In genomic region chr1:6799499-6799898, GRCh38 we compare ENCODE assay signal across 23 cellular contexts. TPM values are rescaled to one million over a fixed set of nuclear protein-coding genes. Genes with fewer than 3 reads are reported as not detected.
A peak's percentile ranks its signal among the peaks of the same experiment; 100 is the strongest.
DNase-seq lines count a peak whose midpoint lies in the region; ATAC-seq, FAIRE-seq and TF ChIP-seq lines count a peak whose summit lies in the region.
"Had no signal": no experiment of that assay in that cellular context is flagged by ENCODE, and none has a peak within 500 bp of the region (broad histone marks: within the 10 kb centered on the region; RNA-seq: fewer than 3 reads in every experiment).

No MANE protein-coding gene starts in this region.

- peak overlapping the region; percentile 71; the same call in 1 of the 3 replicates for H2BK15ac ChIP-seq in IMR-90 (ENCODE audit: low read depth, low read length)

- TF ChIP-seq POLR2A in IMR-90 (IDR thresholded peaks at IDR 0.05; ENCODE audit: low read depth, low read length), result no peak

- H3K36me3 ChIP-seq in IMR-90 (ENCODE audit: control insufficient read depth, insufficient read depth, low read length) (no peaks in the 10 kb centered on the region; the same call in 1 of the 2 replicates), small intestine (ENCODE audit: control insufficient read depth in 2 of 2, insufficient read depth in 2 of 2, low read length in 2 of 2) (no peaks in the 10 kb centered on the region)
- H3K36me3 ChIP-seq: BE2C had no signal

- no peak for TF ChIP-seq RAD21 in IMR-90 (IDR thresholded peaks at IDR 0.05; ENCODE audit: low read length)

- no peak for FAIRE-seq in small intestine (lab: Jason Lieb, UNC)
- FAIRE-seq: A204.1, G401.6, GM12891, HTR-8/SVneo had no signal

- POLR2A ChIA-PET in IMR-90 (lab: Charles Lee; ENCODE audit: unreplicated experiment), result no interaction called here

- no peak overlapping the region for H2AFZ ChIP-seq in IMR-90 (replicated peaks; ENCODE audit: low read length, poor library complexity)

- no peak overlapping the region for H3K9ac ChIP-seq in IMR-90 (ENCODE audit: low read depth, low read length)

- peak overlapping the region; percentile 83 for H2BK5ac ChIP-seq in IMR-90 (ENCODE audit: low read depth, low read length, poor library complexity, severe bottlenecking)

- H3K27ac ChIP-seq in IMR-90 (ENCODE audit: insufficient read depth, low read length) (peak overlapping the region; percentile 61; the same call in 1 of the 2 replicates), coronary artery (peak overlapping the region; percentile 21 to 53), small intestine (ENCODE audit: low read depth in 1 of 2, low read length in 1 of 2) (peak overlapping the region in 1 of 2 donors; percentile 30)

- H3K27me3 ChIP-seq in IMR-90 (ENCODE audit: control insufficient read depth, insufficient read depth, low read length) (no peaks in the 10 kb centered on the region), small intestine (ENCODE audit: control insufficient read depth in 2 of 2, insufficient read depth in 2 of 2, low read length in 2 of 2) (no peaks in the 10 kb centered on the region)
- H3K27me3 ChIP-seq: BE2C had no signal

- H3K4ac ChIP-seq in IMR-90 (ENCODE audit: low read depth, low read length), result peak overlapping the region; percentile 42

- WGBS in IMR-90 (ENCODE audit: extremely low coverage in 2 of 2, insufficient read length in 1 of 2), 2 experiments, result no CpG with 5 or more reads among the region's 4 CpGs
- 22 to 72% (median 37%) methylated on average over 4 of the region's 4 CpGs for WGBS in small intestine, 3 donors

- H4K5ac ChIP-seq in IMR-90 (ENCODE audit: low read depth, low read length), result peak overlapping the region; percentile 64

- H4K20me1 ChIP-seq in IMR-90 (ENCODE audit: insufficient read depth, low read length), result 0 out of 2 replicates have a peak, but pooled peaks cover 5% of the 10 kb centered on the region

- H4K91ac ChIP-seq in IMR-90 (ENCODE audit: insufficient read depth, low read depth, low read length), result peak overlapping the region; percentile 30; the same call in 1 of the 2 replicates

- peak overlapping the region; percentile 4; the same call in 1 of the 2 replicates for H3K23ac ChIP-seq in IMR-90 (ENCODE audit: low read depth, low read length)

- no peak overlapping the region for H2AK9ac ChIP-seq in IMR-90 (replicated peaks; ENCODE audit: low read depth, low read length, poor library complexity)

- dilution Hi-C loops in IMR-90 (cut with HindIII; ENCODE audit: low sequenced_read_pairs, unreplicated experiment), result no loop called here

- H3K56ac ChIP-seq in IMR-90 (ENCODE audit: extremely low read depth, insufficient read depth, low read length), result no peak overlapping the region

- in situ Hi-C loops in IMR-90 (cut with MboI; ENCODE audit: low sequenced_read_pairs), result loop anchor here (10.0 kb wide), 2 partner anchors 275 to 425 kb away; no protein-coding TSS in a partner anchor

- H3K79me1 ChIP-seq in IMR-90 (ENCODE audit: low read depth in 1 of 2, low read length in 2 of 2), result peaks cover 26 to 67% of the 10 kb centered on the region in 2 experiments

- no peak for TF ChIP-seq CTCF in IMR-90 (conservative IDR thresholded peaks at IDR 0.05; ENCODE audit: low read depth, low read length)
- TF ChIP-seq CTCF in coronary artery (IDR thresholded peaks at IDR 0.05), result no peak

- H2AK5ac ChIP-seq in IMR-90 (ENCODE audit: low read depth, low read length), result peak overlapping the region; percentile 86; the same call in 1 of the 2 replicates

- peak overlapping the region; percentile 22 to 37; a peak in 2 of 4 replicates for H4K8ac ChIP-seq in IMR-90 (ENCODE audit: low read depth in 2 of 2, low read length in 2 of 2)

- H3K14ac ChIP-seq in IMR-90 (replicated peaks; ENCODE audit: low read depth, low read length), result peak overlapping the region; percentile 61

- DNase-seq in EH (ENCODE audit: low read depth) (peak; percentile 17), IMR-90 (peak; percentile 37), coronary artery (ENCODE audit: low spot score) (no peak), small intestine (peak; percentile 32), RPMI8226 (no peak), NCI-H2081 (lab: John Stamatoyannopoulos, UW) (no peak)
- DNase-seq: ACHN; BE2C; C1 segment of cervical spinal cord; CD4-positive, CD25-positive, alpha-beta regulatory T cell; CD8-positive, alpha-beta memory T cell; COR-L47; DMS 273 treated with DMSO at 0.1 percent for 48 hours; DMS53; DND-41; GOT3; H7 had no signal

- H3K18ac ChIP-seq in IMR-90 (ENCODE audit: low read depth, low read length), result peak overlapping the region; percentile 69

- BruUV-seq in IMR-90 (replicated peaks; lab: Mats Ljungman, UMichigan), result no TSS peak

- peaks cover 40% of the 10 kb centered on the region for H3K4me1 ChIP-seq in IMR-90 (ENCODE audit: control insufficient read depth, insufficient read depth, low read length)
- H3K4me1 ChIP-seq in small intestine (ENCODE audit: control insufficient read depth in 2 of 2, insufficient read depth in 1 of 2, low read depth in 1 of 2, low read length in 1 of 2), result peaks cover 7 to 13% of the 10 kb centered on the region in 2 donors
- H3K4me1 ChIP-seq: BE2C had no signal

- H2BK120ac ChIP-seq in IMR-90 (ENCODE audit: low read depth, low read length), result peak overlapping the region; percentile 62

- 0 out of 2 replicates have a peak overlapping the region, but pooled peaks have one; percentile 15 for H2BK20ac ChIP-seq in IMR-90 (ENCODE audit: low read depth, low read length)

- no peak for ATAC-seq in IMR-90 (ENCODE audit: low read depth)
- no peak for ATAC-seq in GM18909 (IDR thresholded peaks at IDR 0.05; ENCODE audit: poor library complexity, unreplicated experiment)
- ATAC-seq: HCT116 had no signal

- H3K9me1 ChIP-seq in IMR-90 (ENCODE audit: insufficient read depth, low read length), result peaks cover 17% of the 10 kb centered on the region

- intact Hi-C loops in IMR-90 (cut with micrococcal nuclease), result loop anchor here (10.0 kb wide), 1 partner anchor 675 kb away; no protein-coding TSS in a partner anchor

- H3K4me3 ChIP-seq in IMR-90 (ENCODE audit: insufficient read depth, low read depth, low read length) (no peak overlapping the region), coronary artery (no peak overlapping the region), small intestine (ENCODE audit: low read depth in 1 of 2, low read length in 2 of 2) (no peak overlapping the region)

- CTCF ChIA-PET in IMR-90 (lab: Yijun Ruan, JAX), result interaction anchor here (0.6 kb wide), 3 partner anchors 63 to 92 kb away, joined by 3 to 4 read pairs (median 3); no protein-coding TSS in a partner anchor

- H3K4me2 ChIP-seq in IMR-90 (ENCODE audit: low read depth, low read length), result no peak overlapping the region

- no peaks in the 10 kb centered on the region for H3K9me3 ChIP-seq in IMR-90 (ENCODE audit: control insufficient read depth, insufficient read depth, low read length)
- H3K9me3 ChIP-seq in small intestine (ENCODE audit: control insufficient read depth, low read depth), result no peaks in the 10 kb centered on the region
- H3K9me3 ChIP-seq: BE2C had no signal

TF ChIP-seq in IMR-90, 13 proteins besides CTCF, POLR2A, EP300 and RAD21:
- TF ChIP-seq MXI1 (IDR thresholded peaks at IDR 0.05; ENCODE audit: borderline replicate concordance, low read depth, low read length) (no peak), RFX5 (IDR thresholded peaks at IDR 0.05; ENCODE audit: low read depth, low read length) (no peak), CEBPB (IDR thresholded peaks at IDR 0.05; ENCODE audit: low read depth, low read length) (peak; percentile 15; the same call in 1 of the 2 replicates)
TF ChIP-seq in IMR-90: peak in this region for 1.

RNA-seq across cellular contexts. Expression of gene CAMTA1, which starts 14.2 kb away (rescaled TPM):
- 35.5 and 65.3 TPM in 2 replicates for total RNA-seq in IMR-90 (2012; rRNA removed)
- polyA plus RNA-seq in IMR-90 (2012; rRNA removed) (52.0 and 74.3 TPM in 2 replicates), small intestine (100 to 1,000 TPM; 122 to 177 (median 172) TPM)
- 41.7 and 81.6 TPM in 2 replicates for polyA plus RNA-seq in IMR-90 (2012; cell fraction: cytosol; rRNA removed)
- 8.2 and 38.2 TPM in 2 replicates for polyA plus RNA-seq in IMR-90 (2012; cell fraction: nucleus; rRNA removed; ENCODE audit: low replicate concordance)

Comparison
In these comparisons a context has a peak if more than half of its experiments do, and no peak if none do; other contexts are left out.
1. DNase-seq: peak in EH (single experiment), IMR-90 (single experiment) and small intestine (single experiment); none in coronary artery (single experiment), RPMI8226 (single experiment) and NCI-H2081 (0 of 2).